Comparison of ENCODE assay signal across 34 cellular contexts in the genomic region with DNA sequence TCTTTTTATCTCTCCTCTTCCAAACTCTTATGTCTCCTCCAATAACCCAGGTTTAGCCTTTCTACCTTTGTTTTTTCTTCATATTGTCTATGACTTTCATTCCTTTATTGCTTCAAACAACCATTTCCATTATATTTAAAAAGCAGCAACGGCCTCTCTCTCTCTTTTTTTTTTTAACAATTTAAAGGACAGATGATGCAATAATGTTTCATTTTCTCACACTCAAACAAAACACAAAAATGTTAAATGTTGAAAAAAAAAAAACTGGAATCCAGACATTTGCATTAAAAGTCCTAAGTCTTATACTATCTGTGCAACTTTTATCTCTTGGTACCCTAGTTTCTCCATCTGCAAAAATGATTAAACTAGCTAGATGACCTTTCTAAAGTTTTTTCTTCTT.
"Had no signal": no experiment of that assay in that cellular context is flagged by ENCODE, and none has a peak within 500 bp of the region (broad histone marks: within the 10 kb centered on the region; RNA-seq: fewer than 3 reads in every experiment).

No MANE protein-coding gene starts in this region.

- H3K4me1 Mint-ChIP-seq: activated B cell treated with CpG ODN at 0.5 μM for 24 hours; activated naive CD4-positive, alpha-beta T cell treated with anti-CD3 and anti-CD28 coated beads, Interleukin-2, amount 10 ng/mL, durations not matched to agents 7 days and 5 days; activated naive CD8-positive, alpha-beta T cell treated with anti-CD3 and anti-CD28 coated beads, Interleukin-2, amount 10 ng/mL, durations not matched to agents 7 days and 5 days had no signal

- H3K4me3 ChIP-seq: coronary artery, dorsolateral prefrontal cortex, esophagus muscularis mucosa, gastrocnemius medialis, heart left ventricle had no signal

- H3K36me3 ChIP-seq: brain microvascular endothelial cell, esophagus muscularis mucosa, gastrocnemius medialis, WERI-Rb-1 had no signal

- ATAC-seq: activated CD4-positive, CD25-positive, alpha-beta regulatory T cell treated with anti-CD3 and anti-CD28 coated beads, Interleukin-2, amount 50 U/mL, for 24 hours; activated CD8-positive, alpha-beta T cell treated with anti-CD3 and anti-CD28 coated beads for 36 hours; activated naive CD4-positive, alpha-beta T cell treated with anti-CD3 and anti-CD28 coated beads, Interleukin-2, amount 50 U/mL, for 72 hours; foreskin keratinocyte; gastrocnemius medialis; heart left ventricle; T-helper 17 cell had no signal

- H3K9me3 ChIP-seq: esophagus muscularis mucosa, gastrocnemius medialis, heart left ventricle had no signal

- FAIRE-seq: astrocyte, bronchial epithelial cell had no signal

- H3K4me1 ChIP-seq: esophagus muscularis mucosa, foreskin keratinocyte, gastrocnemius medialis, heart left ventricle had no signal

- H3K27ac ChIP-seq: brain microvascular endothelial cell, coronary artery, dorsolateral prefrontal cortex, esophagus muscularis mucosa, foreskin keratinocyte, gastrocnemius medialis, heart left ventricle, WERI-Rb-1 had no signal

- H3K4me3 Mint-ChIP-seq: activated B cell treated with CpG ODN at 0.5 μM for 24 hours; activated CD8-positive, alpha-beta T cell treated with anti-CD3 and anti-CD28 coated beads for 36 hours; activated naive CD4-positive, alpha-beta T cell treated with anti-CD3 and anti-CD28 coated beads, Interleukin-2, amount 10 ng/mL, durations not matched to agents 7 days and 5 days; activated naive CD8-positive, alpha-beta T cell treated with anti-CD3 and anti-CD28 coated beads, Interleukin-2, amount 10 ng/mL, durations not matched to agents 7 days and 5 days; dendritic cell treated with granulocyte-macrophage colony-stimulating factor and Interleukin-4, amounts not matched to agents 40 ng/mL and 50 ng/mL, for 4 days; endodermal cell; T-helper 17 cell; T-helper 2 cell treated with Interferon-gamma antibody and Interleukin-4, amounts not matched to agents 5 μg/mL and 100 μg/mL, for 36 hours had no signal

- H3K27ac Mint-ChIP-seq: activated B cell treated with CpG ODN at 0.5 μM for 24 hours; activated CD8-positive, alpha-beta T cell treated with anti-CD3 and anti-CD28 coated beads for 36 hours; activated naive CD4-positive, alpha-beta T cell treated with anti-CD3 and anti-CD28 coated beads, Interleukin-2, amount 10 ng/mL, durations not matched to agents 7 days and 5 days; activated naive CD4-positive, alpha-beta T cell treated with anti-CD3 and anti-CD28 coated beads, Interleukin-2, amount 50 U/mL, for 72 hours; activated naive CD8-positive, alpha-beta T cell treated with anti-CD3 and anti-CD28 coated beads, Interleukin-2, amount 10 ng/mL, durations not matched to agents 7 days and 5 days; dendritic cell treated with granulocyte-macrophage colony-stimulating factor and Interleukin-4, amounts not matched to agents 40 ng/mL and 50 ng/mL, for 4 days; endodermal cell; T-helper 17 cell; T-helper 2 cell treated with Interferon-gamma antibody and Interleukin-4, amounts not matched to agents 5 μg/mL and 100 μg/mL, for 36 hours had no signal

- H3K27me3 Mint-ChIP-seq: activated B cell treated with CpG ODN at 0.5 μM for 24 hours; activated CD8-positive, alpha-beta T cell treated with anti-CD3 and anti-CD28 coated beads for 36 hours; activated naive CD4-positive, alpha-beta T cell treated with anti-CD3 and anti-CD28 coated beads, Interleukin-2, amount 10 ng/mL, durations not matched to agents 7 days and 5 days; activated naive CD8-positive, alpha-beta T cell treated with anti-CD3 and anti-CD28 coated beads, Interleukin-2, amount 10 ng/mL, durations not matched to agents 7 days and 5 days; dendritic cell treated with granulocyte-macrophage colony-stimulating factor and Interleukin-4, amounts not matched to agents 40 ng/mL and 50 ng/mL, for 4 days; T-helper 17 cell had no signal

- H3K27me3 ChIP-seq: brain microvascular endothelial cell, dorsolateral prefrontal cortex, esophagus muscularis mucosa, foreskin keratinocyte, gastrocnemius medialis, heart left ventricle had no signal

- DNase-seq: activated B cell treated with CpG ODN at 0.5 μM for 24 hours; activated CD4-positive, alpha-beta T cell treated with anti-CD3 and anti-CD28 coated beads for 48 hours; activated CD4-positive, alpha-beta T cell treated with anti-CD3 and anti-CD28 coated beads, Interleukin-2, amount 50 U/mL, for 1 hour; activated CD4-positive, alpha-beta T cell treated with anti-CD3 and anti-CD28 coated beads, Interleukin-2, amount 50 U/mL, for 48 hours; activated CD8-positive, alpha-beta memory T cell treated with anti-CD3 and anti-CD28 coated beads for 24 hours; activated CD8-positive, alpha-beta T cell treated with anti-CD3 and anti-CD28 coated beads for 36 hours; activated gamma-delta T cell; activated naive CD4-positive, alpha-beta T cell; activated naive CD4-positive, alpha-beta T cell treated with anti-CD3 and anti-CD28 coated beads, Interleukin-2, amount 10 ng/mL, durations not matched to agents 7 days and 5 days; activated naive CD8-positive, alpha-beta T cell treated with anti-CD3 and anti-CD28 coated beads, Interleukin-2, amount 10 ng/mL, durations not matched to agents 7 days and 5 days; activated T-cell treated with anti-CD3 and anti-CD28 coated beads, Interleukin-2, amount 50 U/mL, for 48 hours; amniotic stem cell; anterior cingulate cortex; brain microvascular endothelial cell; dorsolateral prefrontal cortex; effector memory CD4-positive, alpha-beta T cell; endodermal cell; erythroblast; foreskin keratinocyte; gastrocnemius medialis; glutamatergic neuron; heart left ventricle; T-helper 1 cell; T-helper 17 cell; T1000; WERI-Rb-1 had no signal

- H3K9me3 Mint-ChIP-seq: activated B cell treated with CpG ODN at 0.5 μM for 24 hours; activated CD8-positive, alpha-beta T cell treated with anti-CD3 and anti-CD28 coated beads for 36 hours; activated naive CD4-positive, alpha-beta T cell treated with anti-CD3 and anti-CD28 coated beads, Interleukin-2, amount 10 ng/mL, durations not matched to agents 7 days and 5 days; activated naive CD4-positive, alpha-beta T cell treated with anti-CD3 and anti-CD28 coated beads, Interleukin-2, amount 50 U/mL, for 72 hours; activated naive CD8-positive, alpha-beta T cell treated with anti-CD3 and anti-CD28 coated beads, Interleukin-2, amount 10 ng/mL, durations not matched to agents 7 days and 5 days; dendritic cell treated with granulocyte-macrophage colony-stimulating factor and Interleukin-4, amounts not matched to agents 40 ng/mL and 50 ng/mL, for 4 days; endodermal cell; T-helper 2 cell treated with Interferon-gamma antibody and Interleukin-4, amounts not matched to agents 5 μg/mL and 100 μg/mL, for 36 hours had no signal
